In genomic region chr2:20378891-20379519, GRCh38 we compare ENCODE assay signal across 9 cellular contexts. TPM values are rescaled to one million over a fixed set of nuclear protein-coding genes. Genes with fewer than 3 reads are reported as not detected.
A peak's percentile ranks its signal among the peaks of the same experiment; 100 is the strongest.
DNase-seq lines count a peak whose midpoint lies in the region; ATAC-seq and TF ChIP-seq lines count a peak whose summit lies in the region.
"Had no signal": no experiment of that assay in that cellular context is flagged by ENCODE, and none has a peak within 500 bp of the region (broad histone marks: within the 10 kb centered on the region; RNA-seq: fewer than 3 reads in every experiment).

No MANE protein-coding gene starts in this region.

- WGBS in esophagus, 2 donors, result 37 to 41% methylated on average over 13 of the region's 13 CpGs

- in situ Hi-C loops in HAP-1 (cut with MboI; ENCODE audit: low sequenced_read_pairs), result no loop called here

- no peaks in the 10 kb centered on the region for H3K9me3 ChIP-seq in HAP-1
- no peaks in the 10 kb centered on the region for H3K9me3 ChIP-seq in esophagus (ENCODE audit: control insufficient read depth in 2 of 2, insufficient read depth in 1 of 2, low read depth in 1 of 2, low read length in 1 of 2)

- ATAC-seq in HG03469 (IDR thresholded peaks at IDR 0.05; ENCODE audit: unreplicated experiment) (no peak), GM18909 (IDR thresholded peaks at IDR 0.05; ENCODE audit: poor library complexity, unreplicated experiment) (no peak), HG03159 (IDR thresholded peaks at IDR 0.05; ENCODE audit: unreplicated experiment) (no peak)

- peak overlapping the region; percentile 21 to 42 for H3K27ac ChIP-seq in esophagus (ENCODE audit: low read depth in 2 of 2, low read length in 1 of 2)

- H3K4me3 ChIP-seq in HAP-1, result no peak overlapping the region
- H3K4me3 ChIP-seq in esophagus (ENCODE audit: low read depth in 1 of 2, low read length in 2 of 2), result no peak overlapping the region

- TF ChIP-seq CTCF in AG09319 (IDR thresholded peaks at IDR 0.05; ENCODE audit: low read depth, low read length), result peak; percentile 94

- DNase-seq in AG09319 (ENCODE audit: extremely low read depth, low read depth), result peak; percentile 57
- peak; percentile 27 to 78 for DNase-seq in HAP-1 (ENCODE audit: low spot score in 2 of 2)
- DNase-seq in RKO (ENCODE audit: low spot score), result peak; percentile 51
- peak; percentile 83 for DNase-seq in midbrain (lab: John Stamatoyannopoulos, UW)
- DNase-seq: naive B cell had no signal

- H3K36me3 ChIP-seq in HAP-1 (replicated peaks) (no peaks in the 10 kb centered on the region), esophagus (ENCODE audit: control insufficient read depth in 2 of 2, insufficient read depth in 2 of 2, low read length in 1 of 2) (no peaks in the 10 kb centered on the region)

- peaks cover 10% of the 10 kb centered on the region for H3K4me1 ChIP-seq in HAP-1
- peaks cover 0 to 4% of the 10 kb centered on the region in 2 donors for H3K4me1 ChIP-seq in esophagus (ENCODE audit: control insufficient read depth in 2 of 2, insufficient read depth in 2 of 2, low read length in 1 of 2)

- H3K27me3 ChIP-seq in HAP-1 (ENCODE audit: low read depth), result peaks cover 3% of the 10 kb centered on the region; the same call in 1 of the 2 replicates
- no peaks in the 10 kb centered on the region for H3K27me3 ChIP-seq in esophagus (ENCODE audit: control insufficient read depth in 1 of 2, insufficient read depth in 2 of 2, low read length in 2 of 2)

RNA-seq across cellular contexts. Expression of gene PUM2, which starts 28.4 kb away (rescaled TPM):
- polyA plus RNA-seq in esophagus, result 10 to 100 TPM; 19.6 to 23.3 TPM
